In the genomic region with DNA sequence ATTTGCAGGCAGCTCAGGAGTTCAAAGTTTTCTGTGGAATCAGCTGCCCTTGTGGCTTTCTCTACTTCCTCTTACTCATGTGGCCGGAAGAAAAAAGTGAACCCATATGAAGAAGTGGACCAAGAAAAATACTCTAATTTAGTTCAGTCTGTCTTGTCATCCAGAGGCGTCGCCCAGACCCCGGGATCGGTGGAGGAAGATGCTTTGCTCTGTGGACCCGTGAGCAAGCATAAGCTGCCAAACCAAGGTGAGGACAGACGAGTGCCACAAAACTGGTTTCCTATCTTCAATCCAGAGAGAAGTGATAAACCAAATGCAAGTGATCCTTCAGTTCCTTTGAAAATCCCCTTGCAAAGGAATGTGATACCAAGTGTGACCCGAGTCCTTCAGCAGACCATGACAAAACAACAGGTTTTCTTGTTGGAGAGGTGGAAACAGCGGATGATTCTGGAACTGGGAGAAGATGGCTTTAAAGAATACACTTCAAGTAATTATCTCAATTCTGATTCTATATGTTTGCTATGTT, we compare ENCODE assay signal across 8 cellular contexts. TPM values are rescaled to one million over a fixed set of nuclear protein-coding genes. Genes with fewer than 3 reads are reported as not detected.
DNase-seq lines count a peak whose midpoint lies in the region; ATAC-seq and TF ChIP-seq lines count a peak whose summit lies in the region.

No MANE protein-coding gene starts in this region.

- TF ChIP-seq CTCF in cardiac muscle cell (IDR thresholded peaks at IDR 0.05; ENCODE audit: low read depth, low read length) (no peak), psoas muscle (IDR thresholded peaks at IDR 0.05) (no peak)

- intact Hi-C loops in left cardiac atrium (cut with DNase I) (no loop called here), left ventricle myocardium superior (cut with micrococcal nuclease) (no loop called here), psoas muscle (cut with DNase I) (loop anchor here in 1 of 2 donors (2.0 to 5.0 kb wide), 3 partner anchors 23 to 317 kb away; partner anchors contain the start of gene ZNF133)

- no peaks in the 10 kb centered on the region for H3K36me3 ChIP-seq in cardiac muscle cell
- H3K36me3 ChIP-seq in psoas muscle (ENCODE audit: insufficient read depth in 1 of 2, low read depth in 1 of 2) = no peaks in the 10 kb centered on the region

- peaks cover 57 to 70% of the 10 kb centered on the region in 2 donors for H3K36me3 Mint-ChIP-seq in activated naive CD4-positive, alpha-beta T cell treated with anti-CD3 and anti-CD28 coated beads, Interleukin-2, amount 50 U/mL, for 72 hours

- H3K4me3 ChIP-seq in cardiac muscle cell = peak overlapping the region; percentile 95
- H3K4me3 ChIP-seq in psoas muscle = peak overlapping the region; percentile 97

- H3K27ac ChIP-seq in cardiac muscle cell (peak overlapping the region; percentile 99), psoas muscle (peak overlapping the region; percentile 98)

- H3K27me3 ChIP-seq in cardiac muscle cell (no peaks in the 10 kb centered on the region), psoas muscle (ENCODE audit: insufficient read depth in 3 of 3, low read length in 2 of 3) (no peaks in the 10 kb centered on the region)

- H3K9me3 ChIP-seq in cardiac muscle cell (ENCODE audit: low read depth) (no peaks in the 10 kb centered on the region), psoas muscle (no peaks in the 10 kb centered on the region)

- DNase-seq in cardiac muscle cell (ENCODE audit: low read depth in 1 of 2, low spot score in 1 of 2) (peak; percentile 37 to 53), left cardiac atrium (no peak), NCI-H226 (peak; percentile 33), left ventricle myocardium superior (peak; percentile 47), psoas muscle (peak; percentile 26 to 58)
- DNase-seq in activated naive CD4-positive, alpha-beta T cell treated with anti-CD3 and anti-CD28 coated beads, Interleukin-2, amount 50 U/mL, for 72 hours (ENCODE audit: low spot score in 2 of 2) = peak in 1 of 2 donors; percentile 13

- H3K27ac Mint-ChIP-seq in activated naive CD4-positive, alpha-beta T cell treated with anti-CD3 and anti-CD28 coated beads, Interleukin-2, amount 50 U/mL, for 72 hours = peak overlapping the region; percentile 97 to 98

- ATAC-seq in left cardiac atrium (no peak), left ventricle myocardium superior (no peak), psoas muscle (peak in 1 of 4 donors; percentile 3), HG02642 (IDR thresholded peaks at IDR 0.05; ENCODE audit: poor library complexity, unreplicated experiment) (no peak), HG03039 (IDR thresholded peaks at IDR 0.05; ENCODE audit: unreplicated experiment) (no peak)
- peak in 1 of 2 donors; percentile 13 for ATAC-seq in activated naive CD4-positive, alpha-beta T cell treated with anti-CD3 and anti-CD28 coated beads, Interleukin-2, amount 50 U/mL, for 72 hours

- WGBS in psoas muscle, 3 donors = 5 to 7% (median 6%) methylated on average over 9 of the region's 9 CpGs

- no peaks in the 10 kb centered on the region for H3K9me3 Mint-ChIP-seq in activated naive CD4-positive, alpha-beta T cell treated with anti-CD3 and anti-CD28 coated beads, Interleukin-2, amount 50 U/mL, for 72 hours

- H3K4me1 ChIP-seq in cardiac muscle cell (ENCODE audit: low read depth) = peaks cover 45% of the 10 kb centered on the region
- peaks cover 50% of the 10 kb centered on the region for H3K4me1 ChIP-seq in psoas muscle

RNA-seq across cellular contexts. Expression of gene MGME1, which starts 1.1 kb away (rescaled TPM):
- total RNA-seq in cardiac muscle cell (12.3 and 15.9 TPM in 2 replicates), left cardiac atrium (10 to 100 TPM in 1 of 2 donors, 1 to 10 TPM in 1; 9.0 to 11.1 TPM), left ventricle myocardium superior (13.9 TPM), psoas muscle (10 to 100 TPM in 2 of 4 donors, 1 to 10 TPM in 2; 8.6 to 21.8 (median 12.2) TPM)
- polyA plus RNA-seq in cardiac muscle cell (27.2 and 34.9 TPM in 2 replicates), psoas muscle (10 to 100 TPM in 1 of 3 donors, 1 to 10 TPM in 2; 4.3 to 13.4 (median 6.8) TPM)
- 10 to 100 TPM; 31.9 to 33.9 TPM for total RNA-seq in activated naive CD4-positive, alpha-beta T cell treated with anti-CD3 and anti-CD28 coated beads, Interleukin-2, amount 50 U/mL, for 72 hours

RNA-seq across cellular contexts. Expression of gene SNX5, which starts 1.4 kb away (rescaled TPM):
- total RNA-seq in cardiac muscle cell (95.4 and 144 TPM in 2 replicates), left cardiac atrium (10 to 100 TPM; 46.7 to 48.2 TPM), left ventricle myocardium superior (40.4 TPM), psoas muscle (10 to 100 TPM; 59.8 to 81.3 (median 69.7) TPM)
- polyA plus RNA-seq in cardiac muscle cell (105 and 173 TPM in 2 replicates), psoas muscle (100 to 1,000 TPM in 1 of 3 donors, 10 to 100 TPM in 2; 82.7 to 113 (median 89.6) TPM)
- total RNA-seq in activated naive CD4-positive, alpha-beta T cell treated with anti-CD3 and anti-CD28 coated beads, Interleukin-2, amount 50 U/mL, for 72 hours = 100 to 1,000 TPM; 182 to 188 TPM
